Comparison of ENCODE assay signal across 16 cellular contexts in genomic region chr21:44093761-44094160, GRCh38. TPM values are rescaled to one million over a fixed set of nuclear protein-coding genes. Genes with fewer than 3 reads are reported as not detected.
A peak's percentile ranks its signal among the peaks of the same experiment; 100 is the strongest.
DNase-seq lines count a peak whose midpoint lies in the region; ATAC-seq and TF ChIP-seq lines count a peak whose summit lies in the region.
"Had no signal": no experiment of that assay in that cellular context is flagged by ENCODE, and none has a peak within 500 bp of the region (broad histone marks: within the 10 kb centered on the region; RNA-seq: fewer than 3 reads in every experiment).

No MANE protein-coding gene starts in this region.

- no peaks in the 10 kb centered on the region for H3K27me3 ChIP-seq in right atrium auricular region
- H3K27me3 ChIP-seq in dorsolateral prefrontal cortex = no peaks in the 10 kb centered on the region
- H3K27me3 ChIP-seq in neuronal stem cell (ENCODE audit: control insufficient read depth in 3 of 3, insufficient read depth in 3 of 3, low read depth in 1 of 3, low read length in 3 of 3) = no peaks in the 10 kb centered on the region
- H3K27me3 ChIP-seq: body of pancreas, gastroesophageal sphincter had no signal

- peaks cover under 1% of the 10 kb centered on the region for H3K79me1 ChIP-seq in neuronal stem cell (ENCODE audit: low read depth, low read length)

- ATAC-seq in GM21786 (IDR thresholded peaks at IDR 0.05; ENCODE audit: unreplicated experiment) = no peak
- no peak for ATAC-seq in HG02623 (IDR thresholded peaks at IDR 0.05; ENCODE audit: unreplicated experiment)
- no peak for ATAC-seq in Right ventricle myocardium superior (ENCODE audit: poor library complexity)
- ATAC-seq: body of pancreas, gastroesophageal sphincter, HCT116 had no signal

- no peak overlapping the region for H3K4me3 ChIP-seq in right atrium auricular region
- no peak overlapping the region for H3K4me3 ChIP-seq in dorsolateral prefrontal cortex
- peak overlapping the region in 1 of 2 donors; percentile 38 for H3K4me3 ChIP-seq in neuronal stem cell (ENCODE audit: low read length in 2 of 2)
- H3K4me3 ChIP-seq: body of pancreas, gastroesophageal sphincter, left ventricle myocardium inferior had no signal

- H2AFZ ChIP-seq in neuronal stem cell (ENCODE audit: low read length) = no peak overlapping the region

- H3K23ac ChIP-seq in neuronal stem cell (ENCODE audit: low read depth, low read length, poor library complexity) = peak overlapping the region; percentile 99

- no peak overlapping the region for H2BK5ac ChIP-seq in neuronal stem cell (ENCODE audit: low read length)

- WGBS in neuronal stem cell (ENCODE audit: extremely low coverage in 2 of 2, insufficient read length in 2 of 2, insufficient replicate concordance in 1 of 2), 2 donors = no CpG with 5 or more reads among the region's 9 CpGs

- no peak overlapping the region for H3K9ac ChIP-seq in neuronal stem cell (ENCODE audit: low read depth, low read length, poor library complexity)

- H3K27ac ChIP-seq in right atrium auricular region = no peak overlapping the region
- H3K27ac ChIP-seq in dorsolateral prefrontal cortex = peak overlapping the region in 58 of 59 donors; percentile 10 to 100 (median 90)
- H3K27ac ChIP-seq in neuronal stem cell (replicated peaks; ENCODE audit: low read length) = no peak overlapping the region
- H3K27ac ChIP-seq: body of pancreas, gastroesophageal sphincter had no signal

- no peak overlapping the region for H2BK120ac ChIP-seq in neuronal stem cell (ENCODE audit: low read depth, low read length)

- no peak overlapping the region for H2AK5ac ChIP-seq in neuronal stem cell (ENCODE audit: low read depth, low read length)

- H3K4ac ChIP-seq in neuronal stem cell (ENCODE audit: low read length) = no peak overlapping the region

- no peaks in the 10 kb centered on the region for H3K9me3 ChIP-seq in right atrium auricular region
- peaks cover 0 to 2% of the 10 kb centered on the region in 2 donors for H3K9me3 ChIP-seq in neuronal stem cell (replicated peaks in 1 of 2; ENCODE audit: control insufficient read depth in 2 of 2, insufficient read depth in 1 of 2, low read depth in 1 of 2, low read length in 2 of 2)
- H3K9me3 ChIP-seq: body of pancreas, gastroesophageal sphincter, left ventricle myocardium inferior had no signal

- no peak overlapping the region for H2BK12ac ChIP-seq in neuronal stem cell (ENCODE audit: low read length)

- H3K4me1 ChIP-seq in right atrium auricular region = peaks cover 0 to 8% of the 10 kb centered on the region in 2 donors
- H3K4me1 ChIP-seq in neuronal stem cell (ENCODE audit: control insufficient read depth in 2 of 2, insufficient read depth in 1 of 2, low read depth in 1 of 2, low read length in 2 of 2) = no peaks in the 10 kb centered on the region
- H3K4me1 ChIP-seq: gastroesophageal sphincter had no signal

- H3K36me3 ChIP-seq in right atrium auricular region = peaks cover 53% of the 10 kb centered on the region
- H3K36me3 ChIP-seq in neuronal stem cell (replicated peaks in 1 of 2; ENCODE audit: control insufficient read depth in 2 of 2, insufficient read depth in 2 of 2, low read length in 2 of 2) = peaks cover 28 to 54% of the 10 kb centered on the region in 2 donors

- no peak overlapping the region for H4K8ac ChIP-seq in neuronal stem cell (ENCODE audit: low read depth, low read length)

- no peak overlapping the region for H3K4me2 ChIP-seq in neuronal stem cell (ENCODE audit: insufficient read depth, low read length, poor library complexity, severe bottlenecking)

- TF ChIP-seq CTCF in right atrium auricular region (IDR thresholded peaks at IDR 0.05) (no peak), dorsolateral prefrontal cortex (IDR thresholded peaks at IDR 0.05 in 54 of 56, conservative IDR thresholded peaks at IDR 0.05 in 2 of 56; ENCODE audit: low read depth in 1 of 56, partially characterized antibody in 56 of 56) (no peak)

- peak; percentile 26 for DNase-seq in cardiac septum (ENCODE audit: low spot score)
- no peak for DNase-seq in right atrium auricular region (ENCODE audit: low spot score)
- DNase-seq in dorsolateral prefrontal cortex = peak in 4 of 10 donors; percentile 19 to 37 (median 31)
- DNase-seq in neuronal stem cell (ENCODE audit: low spot score) = no peak
- DNase-seq in ureter (ENCODE audit: low spot score) = peak; percentile 39
- DNase-seq in Right ventricle myocardium superior = no peak
- DNase-seq: activated naive CD4-positive, alpha-beta T cell treated with Interleukin-2 at 50 U/mL for 16 hours; body of pancreas; COR-L47; EL; erythroblast; left ventricle myocardium inferior had no signal

- no peak overlapping the region for H3K18ac ChIP-seq in neuronal stem cell (ENCODE audit: low read length)

- no peak overlapping the region for H4K91ac ChIP-seq in neuronal stem cell (ENCODE audit: low read depth, low read length, poor library complexity)

- H3K14ac ChIP-seq in neuronal stem cell (ENCODE audit: low read length) = peak overlapping the region; percentile 71

- no peak overlapping the region for H2BK15ac ChIP-seq in neuronal stem cell (ENCODE audit: low read length)

- intact Hi-C loops in cardiac septum (cut with DNase I) (no loop called here), dorsolateral prefrontal cortex (cut with DNase I) (no loop called here), Right ventricle myocardium superior (cut with DNase I) (loop anchor here (10.0 kb wide), 1 partner anchor 69 kb away; no protein-coding TSS in a partner anchor)

RNA-seq across cellular contexts. Expression of gene PWP2, which starts 13.4 kb away (rescaled TPM):
- total RNA-seq in cardiac septum = 1.6 TPM
- 10 to 100 TPM in 1 of 2 donors, 1 to 10 TPM in 1; 3.1 to 10.4 TPM for total RNA-seq in right atrium auricular region
- total RNA-seq in dorsolateral prefrontal cortex = 10 to 100 TPM in 86 of 120 experiments, 1 to 10 TPM in 34; 1.7 to 49.2 (median 15.0) TPM
- 1.2 TPM for polyA plus RNA-seq in neuronal stem cell (2013, experiment 1 of 2)
- 0.69 TPM for polyA plus RNA-seq in neuronal stem cell (2013, experiment 2 of 2)
- 8.3 TPM for total RNA-seq in ureter
- total RNA-seq in Right ventricle myocardium superior = 8.6 TPM

RNA-seq across cellular contexts. Expression of gene GATD3, which starts 39.7 kb away (rescaled TPM):
- total RNA-seq in cardiac septum (11.5 TPM), right atrium auricular region (10 to 100 TPM; 10.5 TPM), dorsolateral prefrontal cortex (100 to 1,000 TPM in 4 of 120 experiments, 10 to 100 TPM in 108, 1 to 10 TPM in 8; 7.4 to 132 (median 19.8) TPM), ureter (9.2 TPM), Right ventricle myocardium superior (146 TPM)
- polyA plus RNA-seq in neuronal stem cell (2013, experiment 1 of 2) = 10.3 TPM
- 12.2 TPM for polyA plus RNA-seq in neuronal stem cell (2013, experiment 2 of 2)

Comparison
In these comparisons a context has a peak if more than half of its experiments do, and no peak if none do; other contexts are left out.
1. DNase-seq: peak in cardiac septum (single experiment) and ureter (single experiment); none in right atrium auricular region (single experiment), neuronal stem cell (single experiment) and Right ventricle myocardium superior (single experiment).
2. H3K27ac ChIP-seq: peak in dorsolateral prefrontal cortex (58 of 59); none in right atrium auricular region (0 of 2) and neuronal stem cell (single experiment).